ENCODE assay signal across 8 cellular contexts in genomic region chr17:38421224-38421841, GRCh38. TPM values are rescaled to one million over a fixed set of nuclear protein-coding genes. Genes with fewer than 3 reads are reported as not detected.
A peak's percentile ranks its signal among the peaks of the same experiment; 100 is the strongest.
DNase-seq lines count a peak whose midpoint lies in the region; ATAC-seq and TF ChIP-seq lines count a peak whose summit lies in the region.
"Had no signal": no experiment of that assay in that cellular context is flagged by ENCODE, and none has a peak within 500 bp of the region (broad histone marks: within the 10 kb centered on the region; RNA-seq: fewer than 3 reads in every experiment).

No MANE protein-coding gene starts in this region.

- no peak overlapping the region for H2BK12ac ChIP-seq in H9 (ENCODE audit: insufficient read length, low read depth, low read length)

- H4K8ac ChIP-seq in H9 (replicated peaks; ENCODE audit: insufficient read length, low read depth, low read length) = no peak overlapping the region

- no peak overlapping the region for H3K27ac ChIP-seq in H9 (ENCODE audit: insufficient read length, low read depth, low read length)
- peak overlapping the region; percentile 47 for H3K27ac ChIP-seq in hepatocyte
- H3K27ac ChIP-seq in temporal lobe (ENCODE audit: low read depth, low read length) = peak overlapping the region; percentile 68
- H3K27ac ChIP-seq in CD4-positive, alpha-beta memory T cell (ENCODE audit: low read depth, low read length) = no peak overlapping the region

- POLR2A ChIA-PET in CD4-positive, alpha-beta memory T cell (lab: Charles Lee; ENCODE audit: partially characterized antibody) = no interaction called here

- no peak overlapping the region for H4K5ac ChIP-seq in H9 (ENCODE audit: insufficient read length, low read depth, low read length)

- DNase-seq in H9 (peak; percentile 41), chondrocyte (ENCODE audit: low spot score) (no peak), hepatocyte (ENCODE audit: low spot score) (peak; percentile 65)
- no peak for DNase-seq in CD4-positive, alpha-beta memory T cell
- DNase-seq in activated naive CD4-positive, alpha-beta T cell treated with anti-CD3 and anti-CD28 coated beads, Interleukin-2, amount 10 ng/mL, durations not matched to agents 7 days and 5 days = no peak
- DNase-seq: activated CD4-positive, alpha-beta T cell treated with anti-CD3 and anti-CD28 coated beads, Interleukin-2, amount 50 U/mL, for 4 hours had no signal

- H3K14ac ChIP-seq in H9 (ENCODE audit: insufficient read depth, low read length) = no peak overlapping the region; the same call in 1 of the 2 replicates

- no peaks in the 10 kb centered on the region for H3K9me2 ChIP-seq in hepatocyte (replicated peaks; ENCODE audit: insufficient read depth)

- peak overlapping the region; percentile 20 for H3K4me2 ChIP-seq in H9 (ENCODE audit: insufficient read depth, insufficient read length, low read length)
- peak overlapping the region; percentile 50 for H3K4me2 ChIP-seq in hepatocyte

- H3K36me3 ChIP-seq in hepatocyte (replicated peaks; ENCODE audit: insufficient read depth, low read depth) = no peaks in the 10 kb centered on the region
- H3K36me3 ChIP-seq in CD4-positive, alpha-beta memory T cell (ENCODE audit: insufficient read depth, low read length) = no peaks in the 10 kb centered on the region

- peaks cover 3% of the 10 kb centered on the region; the same call in 1 of the 2 replicates for H3K27me3 ChIP-seq in H9 (ENCODE audit: insufficient read depth, low read length)
- peaks cover 32% of the 10 kb centered on the region for H3K27me3 ChIP-seq in hepatocyte
- peaks cover 22% of the 10 kb centered on the region for H3K27me3 ChIP-seq in CD4-positive, alpha-beta memory T cell (ENCODE audit: insufficient read depth, low read length)

- no peak overlapping the region for H3T11ph ChIP-seq in H9 (ENCODE audit: low read length)

- no peak overlapping the region for H3K56ac ChIP-seq in H9 (ENCODE audit: insufficient read length, low read depth, low read length)

- no peak overlapping the region for H3K9ac ChIP-seq in H9 (ENCODE audit: extremely low read depth, insufficient read length, low read length)

- H3K18ac ChIP-seq in H9 (ENCODE audit: insufficient read length, low read depth, low read length) = no peak overlapping the region

- H3K9me3 Mint-ChIP-seq in H9 = no peaks in the 10 kb centered on the region
- no peaks in the 10 kb centered on the region for H3K9me3 Mint-ChIP-seq in chondrocyte (ENCODE audit: low read depth)
- no peaks in the 10 kb centered on the region for H3K9me3 Mint-ChIP-seq in CD4-positive, alpha-beta memory T cell
- no peaks in the 10 kb centered on the region for H3K9me3 Mint-ChIP-seq in activated naive CD4-positive, alpha-beta T cell treated with anti-CD3 and anti-CD28 coated beads, Interleukin-2, amount 10 ng/mL, durations not matched to agents 7 days and 5 days

- no peak overlapping the region for H3K23ac ChIP-seq in H9 (ENCODE audit: insufficient read length, low read depth, low read length)

- H3K4me1 Mint-ChIP-seq in H9 (peaks cover 65 to 81% of the 10 kb centered on the region in 2 experiments), chondrocyte (ENCODE audit: low read depth) (peaks cover 79% of the 10 kb centered on the region)
- peaks cover 2 to 12% (median 6%) of the 10 kb centered on the region in 4 donors for H3K4me1 Mint-ChIP-seq in CD4-positive, alpha-beta memory T cell
- peaks cover 2% of the 10 kb centered on the region for H3K4me1 Mint-ChIP-seq in activated naive CD4-positive, alpha-beta T cell treated with anti-CD3 and anti-CD28 coated beads, Interleukin-2, amount 10 ng/mL, durations not matched to agents 7 days and 5 days

- H3K4me1 ChIP-seq in H9 (ENCODE audit: insufficient read depth, low read length) (peaks cover 23% of the 10 kb centered on the region; the same call in 1 of the 2 replicates), hepatocyte (ENCODE audit: insufficient read depth) (peaks cover 23% of the 10 kb centered on the region)
- peaks cover 4% of the 10 kb centered on the region for H3K4me1 ChIP-seq in CD4-positive, alpha-beta memory T cell (ENCODE audit: insufficient read depth, low read length)

- H3K23me2 ChIP-seq in H9 (ENCODE audit: insufficient read length, low read depth, low read length, poor library complexity, severe bottlenecking) = peaks cover 16% of the 10 kb centered on the region

- H3K27ac Mint-ChIP-seq in H9 (no peak overlapping the region), chondrocyte (ENCODE audit: unreplicated experiment) (peak overlapping the region; percentile 92)
- no peak overlapping the region for H3K27ac Mint-ChIP-seq in CD4-positive, alpha-beta memory T cell
- H3K27ac Mint-ChIP-seq in activated naive CD4-positive, alpha-beta T cell treated with anti-CD3 and anti-CD28 coated beads, Interleukin-2, amount 10 ng/mL, durations not matched to agents 7 days and 5 days = no peak overlapping the region

- H2AFZ ChIP-seq in H9 (ENCODE audit: low read length) (no peak overlapping the region), hepatocyte (no peak overlapping the region)

- CTCF ChIA-PET in CD4-positive, alpha-beta memory T cell (lab: Charles Lee; ENCODE audit: partially characterized antibody) = interaction anchor here (1.3 to 2.9 kb wide), 3 partner anchors 62 to 72 kb away, joined by 3 to 17 read pairs (median 4); partner anchors contain the start of gene SOCS7
- CTCF ChIA-PET in activated naive CD4-positive, alpha-beta T cell treated with anti-CD3 and anti-CD28 coated beads, Interleukin-2, amount 10 ng/mL, durations not matched to agents 7 days and 5 days (lab: Charles Lee) = interaction anchor here (1.1 to 4.1 kb wide), 7 partner anchors 9 to 246 kb away, joined by 3 to 14 read pairs (median 6); no protein-coding TSS in a partner anchor

- no peaks in the 10 kb centered on the region; a peak in 1 of 7 replicates for H3K36me3 Mint-ChIP-seq in H9 (ENCODE audit: insufficient read depth in 1 of 3, low read depth in 3 of 3)
- H3K36me3 Mint-ChIP-seq in chondrocyte (ENCODE audit: low read depth) = no peaks in the 10 kb centered on the region
- no peaks in the 10 kb centered on the region for H3K36me3 Mint-ChIP-seq in CD4-positive, alpha-beta memory T cell
- no peaks in the 10 kb centered on the region for H3K36me3 Mint-ChIP-seq in activated naive CD4-positive, alpha-beta T cell treated with anti-CD3 and anti-CD28 coated beads, Interleukin-2, amount 10 ng/mL, durations not matched to agents 7 days and 5 days

- H2BK20ac ChIP-seq in H9 (ENCODE audit: low read depth, low read length, poor library complexity, severe bottlenecking) = no peak overlapping the region

- H3K4me3 ChIP-seq in hepatocyte = no peak overlapping the region
- H3K4me3 ChIP-seq in CD4-positive, alpha-beta memory T cell (ENCODE audit: low read length in 2 of 2) = no peak overlapping the region

- no peaks in the 10 kb centered on the region for H3K79me1 ChIP-seq in H9 (ENCODE audit: insufficient read depth, low read depth, low read length, poor library complexity, severe bottlenecking)

- WGBS in H9 (ENCODE audit: extremely low coverage, insufficient read length, low lambda C conversion rate) = no CpG with 5 or more reads among the region's 14 CpGs
- WGBS in hepatocyte (ENCODE audit: low lambda C conversion rate, missing lambda C conversion rate) = 35% methylated on average over 14 of the region's 14 CpGs

- H2BK15ac ChIP-seq in H9 (ENCODE audit: low read depth, low read length) = no peak overlapping the region

- H3K79me2 ChIP-seq in H9 (ENCODE audit: insufficient read depth, low read length) (no peaks in the 10 kb centered on the region), hepatocyte (no peaks in the 10 kb centered on the region)

- ATAC-seq in HG03442 (IDR thresholded peaks at IDR 0.05; ENCODE audit: unreplicated experiment) = no peak

- intact Hi-C loops in CD4-positive, alpha-beta memory T cell (cut with micrococcal nuclease) = no loop called here

- TF ChIP-seq CTCF in H9 (conservative IDR thresholded peaks at IDR 0.05) = no peak
- no peak for TF ChIP-seq CTCF in chondrocyte (IDR thresholded peaks at IDR 0.05)
- TF ChIP-seq CTCF in hepatocyte (IDR thresholded peaks at IDR 0.05; ENCODE audit: poor library complexity) = no peak

- H3K9me3 ChIP-seq in H9 (ENCODE audit: control insufficient read depth, low read depth, low read length) = no peaks in the 10 kb centered on the region
- no peaks in the 10 kb centered on the region for H3K9me3 ChIP-seq in hepatocyte (ENCODE audit: low read depth)
- H3K9me3 ChIP-seq in CD4-positive, alpha-beta memory T cell (ENCODE audit: control insufficient read depth in 1 of 2, low read length in 2 of 2) = no peaks in the 10 kb centered on the region

- H2AK5ac ChIP-seq in H9 (ENCODE audit: insufficient read length, low read length) = no peak overlapping the region

- no peak overlapping the region for H3K4ac ChIP-seq in H9 (ENCODE audit: low read depth, low read length)

- no peak overlapping the region for H2BK120ac ChIP-seq in H9 (ENCODE audit: low read depth, low read length, poor library complexity, severe bottlenecking)

- H3K4me3 Mint-ChIP-seq in H9 (peak overlapping the region in 1 of 2 experiments; percentile 59; a peak in 3 of 5 replicates), chondrocyte (ENCODE audit: unreplicated experiment) (peak overlapping the region; percentile 46)
- H3K4me3 Mint-ChIP-seq in CD4-positive, alpha-beta memory T cell = no peak overlapping the region
- no peak overlapping the region for H3K4me3 Mint-ChIP-seq in activated naive CD4-positive, alpha-beta T cell treated with anti-CD3 and anti-CD28 coated beads, Interleukin-2, amount 10 ng/mL, durations not matched to agents 7 days and 5 days

- peaks cover 2% of the 10 kb centered on the region for H4K20me1 ChIP-seq in H9 (ENCODE audit: control insufficient read depth, insufficient read depth, insufficient read length)
- no peaks in the 10 kb centered on the region for H4K20me1 ChIP-seq in hepatocyte (ENCODE audit: insufficient read depth, poor library complexity, severe bottlenecking)

- no peak overlapping the region for H2BK5ac ChIP-seq in H9 (ENCODE audit: insufficient read length, low read length)

- H3K27me3 Mint-ChIP-seq in H9 (ENCODE audit: low read depth) (peaks cover 39% of the 10 kb centered on the region), chondrocyte (ENCODE audit: low read depth) (no peaks in the 10 kb centered on the region)
- peaks cover 42 to 58% of the 10 kb centered on the region in 2 donors for H3K27me3 Mint-ChIP-seq in CD4-positive, alpha-beta memory T cell
- H3K27me3 Mint-ChIP-seq in activated naive CD4-positive, alpha-beta T cell treated with anti-CD3 and anti-CD28 coated beads, Interleukin-2, amount 10 ng/mL, durations not matched to agents 7 days and 5 days = peaks cover 95% of the 10 kb centered on the region

- no peak overlapping the region for H4K91ac ChIP-seq in H9 (ENCODE audit: insufficient read length, low read depth, low read length)

RNA-seq across cellular contexts. Expression of gene ARHGAP23, which starts 6.9 kb away (rescaled TPM):
- total RNA-seq in H9 (2021) (96.3 and 97.9 TPM in 2 replicates), chondrocyte (109 to 165 TPM (median 157 TPM) in 3 replicates), hepatocyte (7.3 and 16.0 TPM in 2 replicates), temporal lobe (82.4 TPM)
- 30.0 and 32.8 TPM in 2 replicates for polyA plus RNA-seq in hepatocyte
- not detected for total RNA-seq in CD4-positive, alpha-beta memory T cell
- under 1 TPM; 0.04 to 0.23 TPM for polyA plus RNA-seq in CD4-positive, alpha-beta memory T cell

Comparison
In these comparisons a context has a peak if more than half of its experiments do, and no peak if none do; other contexts are left out.
1. DNase-seq: peak in H9 (single experiment) and hepatocyte (single experiment); none in chondrocyte (single experiment), CD4-positive, alpha-beta memory T cell (0 of 5) and activated naive CD4-positive, alpha-beta T cell treated with anti-CD3 and anti-CD28 coated beads, Interleukin-2, amount 10 ng/mL, durations not matched to agents 7 days and 5 days (single experiment).
2. H3K27ac ChIP-seq: peak in hepatocyte (single experiment) and temporal lobe (single experiment); none in H9 (single experiment) and CD4-positive, alpha-beta memory T cell (single experiment).